17 cellular contexts compared by ENCODE assay signal in genomic region chr1:234845836-234846235, GRCh38.
DNase-seq lines count a peak whose midpoint lies in the region; ATAC-seq lines count a peak whose summit lies in the region.
"Had no signal": no experiment of that assay in that cellular context is flagged by ENCODE, and none has a peak within 500 bp of the region (broad histone marks: within the 10 kb centered on the region; RNA-seq: fewer than 3 reads in every experiment).

No MANE protein-coding gene starts in this region.

- DNase-seq in activated CD4-positive, alpha-beta T cell treated with anti-CD3 and anti-CD28 coated beads, Interleukin-2, amount 10 ng/mL, durations not matched to agents 7 days and 5 days, result no peak
- DNase-seq in activated CD4-positive, alpha-beta T cell treated with anti-CD3 and anti-CD28 coated beads, Interleukin-2, amount 50 U/mL, for 4 hours, result no peak
- DNase-seq in HS-5 (ENCODE audit: low read depth), result peak; percentile 8
- DNase-seq in activated T-helper 1 cell treated with anti-CD3 and anti-CD28 coated beads, Interleukin-12 subunit alpha, Interleukin-12 subunit beta, Interleukin-2, Interleukin-4 antibody, amounts not matched to agents 30 ng/mL and 10 ng/mL and 1 ng/mL, durations not matched to agents 14 hours and 24 hours and 36 hours (ENCODE audit: low spot score), result no peak
- DNase-seq in naive thymus-derived CD4-positive, alpha-beta T cell, result peak in 5 of 9 donors; percentile 10 to 32 (median 18)
- DNase-seq in HUDEP-2 (lab: John Stamatoyannopoulos, UW; ENCODE audit: unreplicated experiment in 76 of 76), result no peak
- no peak for DNase-seq in NOMO-1 (lab: John Stamatoyannopoulos, UW; ENCODE audit: unreplicated experiment in 2 of 2)
- no peak for DNase-seq in NCI-H82 (lab: John Stamatoyannopoulos, UW)
- DNase-seq: GOT3, left colon, midbrain, NCI-H2081 treated with DMSO at 0.1 percent for 48 hours, SW 1271, thyroid gland had no signal

- no peaks in the 10 kb centered on the region for H3K9me3 Mint-ChIP-seq in activated CD4-positive, alpha-beta T cell treated with anti-CD3 and anti-CD28 coated beads, Interleukin-2, amount 10 ng/mL, durations not matched to agents 7 days and 5 days
- H3K9me3 Mint-ChIP-seq in activated T-helper 1 cell treated with anti-CD3 and anti-CD28 coated beads, Interleukin-12 subunit alpha, Interleukin-12 subunit beta, Interleukin-2, Interleukin-4 antibody, amounts not matched to agents 30 ng/mL and 10 ng/mL and 1 ng/mL, durations not matched to agents 14 hours and 24 hours and 36 hours, result peaks cover 4% of the 10 kb centered on the region
- H3K9me3 Mint-ChIP-seq in naive thymus-derived CD4-positive, alpha-beta T cell, result peaks cover 0 to 3% (median 0%) of the 10 kb centered on the region in 11 donors

- no peaks in the 10 kb centered on the region for H3K36me3 Mint-ChIP-seq in activated CD4-positive, alpha-beta T cell treated with anti-CD3 and anti-CD28 coated beads, Interleukin-2, amount 10 ng/mL, durations not matched to agents 7 days and 5 days (ENCODE audit: low read depth)
- H3K36me3 Mint-ChIP-seq in activated T-helper 1 cell treated with anti-CD3 and anti-CD28 coated beads, Interleukin-12 subunit alpha, Interleukin-12 subunit beta, Interleukin-2, Interleukin-4 antibody, amounts not matched to agents 30 ng/mL and 10 ng/mL and 1 ng/mL, durations not matched to agents 14 hours and 24 hours and 36 hours (ENCODE audit: low read depth), result peaks cover 8% of the 10 kb centered on the region
- peaks cover 0 to 4% (median 0%) of the 10 kb centered on the region in 5 donors for H3K36me3 Mint-ChIP-seq in naive thymus-derived CD4-positive, alpha-beta T cell

- no peaks in the 10 kb centered on the region for H3K27me3 Mint-ChIP-seq in activated CD4-positive, alpha-beta T cell treated with anti-CD3 and anti-CD28 coated beads, Interleukin-2, amount 10 ng/mL, durations not matched to agents 7 days and 5 days
- H3K27me3 Mint-ChIP-seq in activated T-helper 1 cell treated with anti-CD3 and anti-CD28 coated beads, Interleukin-12 subunit alpha, Interleukin-12 subunit beta, Interleukin-2, Interleukin-4 antibody, amounts not matched to agents 30 ng/mL and 10 ng/mL and 1 ng/mL, durations not matched to agents 14 hours and 24 hours and 36 hours (ENCODE audit: insufficient read depth), result peaks cover 3% of the 10 kb centered on the region
- no peaks in the 10 kb centered on the region for H3K27me3 Mint-ChIP-seq in naive thymus-derived CD4-positive, alpha-beta T cell

- H3K36me3 ChIP-seq in naive thymus-derived CD4-positive, alpha-beta T cell (ENCODE audit: control insufficient read depth in 2 of 3, insufficient read depth in 3 of 3, low read length in 3 of 3), result no peaks in the 10 kb centered on the region
- H3K36me3 ChIP-seq: cardiac muscle cell, thyroid gland had no signal

- H3K4me1 Mint-ChIP-seq in activated CD4-positive, alpha-beta T cell treated with anti-CD3 and anti-CD28 coated beads, Interleukin-2, amount 10 ng/mL, durations not matched to agents 7 days and 5 days, result peaks cover 88% of the 10 kb centered on the region
- H3K4me1 Mint-ChIP-seq in activated T-helper 1 cell treated with anti-CD3 and anti-CD28 coated beads, Interleukin-12 subunit alpha, Interleukin-12 subunit beta, Interleukin-2, Interleukin-4 antibody, amounts not matched to agents 30 ng/mL and 10 ng/mL and 1 ng/mL, durations not matched to agents 14 hours and 24 hours and 36 hours (ENCODE audit: low read depth), result peaks cover 96% of the 10 kb centered on the region
- H3K4me1 Mint-ChIP-seq in naive thymus-derived CD4-positive, alpha-beta T cell, result peaks cover 42 to 87% (median 71%) of the 10 kb centered on the region in 7 donors

- ATAC-seq in naive thymus-derived CD4-positive, alpha-beta T cell, result no peak
- ATAC-seq: A549, esophagus mucosa, left colon had no signal

- H3K4me3 ChIP-seq in naive thymus-derived CD4-positive, alpha-beta T cell (ENCODE audit: low read length), result no peak overlapping the region
- H3K4me3 ChIP-seq: A549, cardiac muscle cell, thyroid gland had no signal

- peak overlapping the region; percentile 54 for H3K27ac ChIP-seq in naive thymus-derived CD4-positive, alpha-beta T cell (ENCODE audit: low read depth, low read length)
- H3K27ac ChIP-seq: A549, cardiac muscle cell, thyroid gland had no signal

- H3K4me1 ChIP-seq in naive thymus-derived CD4-positive, alpha-beta T cell (ENCODE audit: control insufficient read depth in 2 of 2, insufficient read depth in 2 of 2, low read length in 2 of 2), result peaks cover 36 to 59% of the 10 kb centered on the region in 2 donors

- intact Hi-C loops in activated T-helper 1 cell treated with anti-CD3 and anti-CD28 coated beads, Interleukin-12 subunit alpha, Interleukin-12 subunit beta, Interleukin-2, Interleukin-4 antibody, amounts not matched to agents 30 ng/mL and 10 ng/mL and 1 ng/mL, durations not matched to agents 14 hours and 24 hours and 36 hours (cut with micrococcal nuclease), result loop anchor here (1.0 kb wide), 1 partner anchor 80 kb away; no protein-coding TSS in a partner anchor
- intact Hi-C loops in naive thymus-derived CD4-positive, alpha-beta T cell (cut with micrococcal nuclease), result loop anchor here (1.0 to 10.0 kb wide), 9 partner anchors 80 to 659 kb away; partner anchors contain the start of genes B3GALNT2 (in 1 of the 2) and IRF2BP2 (in 1 of the 2)

- POLR2A ChIA-PET in activated CD4-positive, alpha-beta T cell treated with anti-CD3 and anti-CD28 coated beads, Interleukin-2, amount 10 ng/mL, durations not matched to agents 7 days and 5 days (lab: Charles Lee), result no interaction called here
- POLR2A ChIA-PET in naive thymus-derived CD4-positive, alpha-beta T cell (lab: Charles Lee), result interaction anchor here (0.6 to 1.4 kb wide), 5 partner anchors 82 to 331 kb away, joined by 3 to 4 read pairs (median 3); partner anchors contain the start of gene IRF2BP2

- peak overlapping the region; percentile 78 for H3K27ac Mint-ChIP-seq in activated CD4-positive, alpha-beta T cell treated with anti-CD3 and anti-CD28 coated beads, Interleukin-2, amount 10 ng/mL, durations not matched to agents 7 days and 5 days
- H3K27ac Mint-ChIP-seq in activated T-helper 1 cell treated with anti-CD3 and anti-CD28 coated beads, Interleukin-12 subunit alpha, Interleukin-12 subunit beta, Interleukin-2, Interleukin-4 antibody, amounts not matched to agents 30 ng/mL and 10 ng/mL and 1 ng/mL, durations not matched to agents 14 hours and 24 hours and 36 hours, result peak overlapping the region; percentile 90
- H3K27ac Mint-ChIP-seq in naive thymus-derived CD4-positive, alpha-beta T cell, result peak overlapping the region; percentile 60 to 96 (median 89)

- H3K9me3 ChIP-seq in naive thymus-derived CD4-positive, alpha-beta T cell (ENCODE audit: control insufficient read depth in 2 of 3, low read length in 3 of 3), result no peaks in the 10 kb centered on the region
- H3K9me3 ChIP-seq: A549, thyroid gland had no signal

- peak overlapping the region; percentile 43 for H3K4me3 Mint-ChIP-seq in activated CD4-positive, alpha-beta T cell treated with anti-CD3 and anti-CD28 coated beads, Interleukin-2, amount 10 ng/mL, durations not matched to agents 7 days and 5 days
- peak overlapping the region; percentile 60 for H3K4me3 Mint-ChIP-seq in activated T-helper 1 cell treated with anti-CD3 and anti-CD28 coated beads, Interleukin-12 subunit alpha, Interleukin-12 subunit beta, Interleukin-2, Interleukin-4 antibody, amounts not matched to agents 30 ng/mL and 10 ng/mL and 1 ng/mL, durations not matched to agents 14 hours and 24 hours and 36 hours
- H3K4me3 Mint-ChIP-seq in naive thymus-derived CD4-positive, alpha-beta T cell, result peak overlapping the region in 9 of 10 donors; percentile 72 to 86 (median 74)

- no peaks in the 10 kb centered on the region for H3K27me3 ChIP-seq in naive thymus-derived CD4-positive, alpha-beta T cell (ENCODE audit: control insufficient read depth in 2 of 2, insufficient read depth in 2 of 2, low read length in 2 of 2)
- H3K27me3 ChIP-seq: cardiac muscle cell, thyroid gland had no signal

- CTCF ChIA-PET in activated CD4-positive, alpha-beta T cell treated with anti-CD3 and anti-CD28 coated beads, Interleukin-2, amount 10 ng/mL, durations not matched to agents 7 days and 5 days (lab: Charles Lee), result interaction anchor here (0.7 to 1.6 kb wide), 3 partner anchors 17 to 234 kb away, joined by 3 to 6 read pairs (median 3); no protein-coding TSS in a partner anchor
- CTCF ChIA-PET in naive thymus-derived CD4-positive, alpha-beta T cell (lab: Charles Lee), result interaction anchor here (0.6 kb wide), 1 partner anchor 23 kb away, joined by 4 read pairs; no protein-coding TSS in a partner anchor

Comparison
In these comparisons a context has a peak if more than half of its experiments do, and no peak if none do; other contexts are left out.
1. DNase-seq: peak in HS-5 (single experiment) and naive thymus-derived CD4-positive, alpha-beta T cell (5 of 9); none in activated CD4-positive, alpha-beta T cell treated with anti-CD3 and anti-CD28 coated beads, Interleukin-2, amount 10 ng/mL, durations not matched to agents 7 days and 5 days (single experiment), activated CD4-positive, alpha-beta T cell treated with anti-CD3 and anti-CD28 coated beads, Interleukin-2, amount 50 U/mL, for 4 hours (0 of 2), activated T-helper 1 cell treated with anti-CD3 and anti-CD28 coated beads, Interleukin-12 subunit alpha, Interleukin-12 subunit beta, Interleukin-2, Interleukin-4 antibody, amounts not matched to agents 30 ng/mL and 10 ng/mL and 1 ng/mL, durations not matched to agents 14 hours and 24 hours and 36 hours (single experiment), HUDEP-2 (0 of 76), NOMO-1 (0 of 2) and NCI-H82 (single experiment).
2. Peak in every context shown above with its lines, with median percentiles within 50 percentile points of each other: H3K27ac Mint-ChIP-seq and H3K4me3 Mint-ChIP-seq.